ENCODE assay signal across 1 cellular context in the genomic region with DNA sequence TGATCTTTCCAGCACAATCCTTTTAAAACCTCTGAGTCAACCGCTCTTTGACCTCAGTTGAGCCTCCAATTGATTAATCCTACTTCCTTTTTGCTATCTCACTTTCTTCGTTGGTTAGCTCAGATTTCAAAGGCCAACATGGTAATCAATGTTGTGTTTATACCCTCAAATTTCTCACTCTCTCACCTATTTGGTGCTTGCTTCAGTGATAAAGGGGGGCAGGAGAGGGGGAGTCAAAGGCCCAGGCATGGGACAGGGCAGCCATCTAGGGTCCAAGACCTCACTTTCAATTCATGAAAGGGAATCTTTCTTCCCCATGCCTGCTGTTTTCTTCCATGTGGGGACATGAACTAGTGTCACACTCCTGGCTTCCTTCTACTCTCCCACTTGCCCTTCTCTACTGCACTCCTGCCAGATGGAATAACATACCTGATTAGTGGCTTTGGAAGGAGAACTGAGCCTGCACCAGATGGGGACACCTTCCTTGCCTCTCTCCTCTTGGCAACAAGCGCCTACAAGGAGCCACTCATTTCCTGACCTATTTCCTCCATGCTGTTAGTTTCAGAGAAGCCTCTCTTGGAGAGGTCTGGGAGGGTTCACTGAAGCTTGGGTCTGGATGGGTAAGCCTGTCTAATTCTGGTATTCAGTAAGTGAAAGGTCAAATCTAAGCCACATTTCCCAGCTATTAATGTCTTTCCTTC.
TF ChIP-seq lines count a peak whose summit lies in the region.

No MANE protein-coding gene starts in this region.

TF ChIP-seq in HepG2, 621 proteins besides CTCF, POLR2A, EP300 and RAD21 (continued from another document and continues in another):
- no peak for TF ChIP-seq ARNT (IDR thresholded peaks at IDR 0.05)
- no peak for TF ChIP-seq ATM (IDR thresholded peaks at IDR 0.05; ENCODE audit: borderline replicate concordance)
- TF ChIP-seq ZNF567 (CRISPR knock-in tag; IDR thresholded peaks at IDR 0.05; ENCODE audit: borderline replicate concordance) = no peak
- TF ChIP-seq ZNF274 (CRISPR knock-in tag; IDR thresholded peaks at IDR 0.05) = no peak
- peak; percentile 61; the same call in 1 of the 2 replicates for TF ChIP-seq HMG20A (CRISPR knock-in tag; IDR thresholded peaks at IDR 0.05; ENCODE audit: borderline replicate concordance)
- TF ChIP-seq ZNF839 (CRISPR knock-in tag; IDR thresholded peaks at IDR 0.05; ENCODE audit: borderline replicate concordance) = no peak
- TF ChIP-seq ZNF781 (CRISPR knock-in tag; IDR thresholded peaks at IDR 0.05; ENCODE audit: borderline replicate concordance, not compliant biosample characterization) = no peak
- no peak for TF ChIP-seq CEBPB (IDR thresholded peaks at IDR 0.05; ENCODE audit: borderline replicate concordance, low read depth, low read length)
- no peak for TF ChIP-seq REPIN1 (CRISPR knock-in tag; IDR thresholded peaks at IDR 0.05; ENCODE audit: borderline replicate concordance, low read depth)
- 0 out of 2 replicates have a peak, but pooled peaks have one; percentile 14 for TF ChIP-seq ZNF790 (CRISPR knock-in tag; IDR thresholded peaks at IDR 0.05; ENCODE audit: borderline replicate concordance)
- peak; percentile 50; the same call in 1 of the 2 replicates for TF ChIP-seq SPEN (CRISPR knock-in tag; IDR thresholded peaks at IDR 0.05; ENCODE audit: low read depth)
- no peak for TF ChIP-seq KLF16 (CRISPR knock-in tag; IDR thresholded peaks at IDR 0.05)
- no peak for TF ChIP-seq SP2 (CRISPR knock-in tag; IDR thresholded peaks at IDR 0.05)
- TF ChIP-seq, protein P1, sequence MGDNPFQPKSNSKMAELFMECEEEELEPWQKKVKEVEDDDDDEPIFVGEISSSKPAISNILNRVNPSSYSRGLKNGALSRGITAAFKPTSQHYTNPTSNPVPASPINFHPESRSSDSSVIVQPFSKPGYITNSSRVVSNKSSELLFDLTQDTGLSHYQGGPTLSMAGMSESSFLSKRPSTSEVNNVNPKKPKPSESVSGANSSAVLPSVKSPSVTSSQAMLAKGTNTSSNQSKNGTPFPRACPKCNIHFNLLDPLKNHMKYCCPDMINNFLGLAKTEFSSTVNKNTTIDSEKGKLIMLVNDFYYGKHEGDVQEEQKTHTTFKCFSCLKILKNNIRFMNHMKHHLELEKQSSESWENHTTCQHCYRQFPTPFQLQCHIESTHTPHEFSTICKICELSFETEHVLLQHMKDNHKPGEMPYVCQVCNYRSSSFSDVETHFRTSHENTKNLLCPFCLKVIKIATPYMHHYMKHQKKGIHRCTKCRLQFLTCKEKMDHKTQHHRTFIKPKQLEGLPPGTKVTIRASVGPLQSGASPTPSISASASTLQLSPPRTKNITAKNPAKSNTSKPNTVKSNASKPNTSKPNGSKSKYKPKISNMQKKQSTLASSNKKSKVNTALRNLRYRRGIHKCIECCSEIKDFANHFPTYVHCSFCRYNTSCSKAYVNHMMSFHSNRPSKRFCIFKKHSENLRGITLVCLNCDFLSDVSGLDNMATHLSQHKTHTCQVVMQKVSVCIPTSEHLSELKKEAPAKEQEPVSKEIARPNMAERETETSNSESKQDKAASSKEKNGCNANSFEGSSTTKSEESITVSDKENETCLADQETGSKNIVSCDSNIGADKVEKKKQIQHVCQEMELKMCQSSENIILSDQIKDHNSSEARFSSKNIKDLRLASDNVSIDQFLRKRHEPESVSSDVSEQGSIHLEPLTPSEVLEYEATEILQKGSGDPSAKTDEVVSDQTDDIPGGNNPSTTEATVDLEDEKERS (CRISPR knock-in tag; IDR thresholded peaks at IDR 0.05) = no peak; the same call in 1 of the 2 replicates
- no peak for TF ChIP-seq ZBTB40 (IDR thresholded peaks at IDR 0.05)
- no peak for TF ChIP-seq ZBTB40 (CRISPR knock-in tag; IDR thresholded peaks at IDR 0.05)
- TF ChIP-seq, protein P2, sequence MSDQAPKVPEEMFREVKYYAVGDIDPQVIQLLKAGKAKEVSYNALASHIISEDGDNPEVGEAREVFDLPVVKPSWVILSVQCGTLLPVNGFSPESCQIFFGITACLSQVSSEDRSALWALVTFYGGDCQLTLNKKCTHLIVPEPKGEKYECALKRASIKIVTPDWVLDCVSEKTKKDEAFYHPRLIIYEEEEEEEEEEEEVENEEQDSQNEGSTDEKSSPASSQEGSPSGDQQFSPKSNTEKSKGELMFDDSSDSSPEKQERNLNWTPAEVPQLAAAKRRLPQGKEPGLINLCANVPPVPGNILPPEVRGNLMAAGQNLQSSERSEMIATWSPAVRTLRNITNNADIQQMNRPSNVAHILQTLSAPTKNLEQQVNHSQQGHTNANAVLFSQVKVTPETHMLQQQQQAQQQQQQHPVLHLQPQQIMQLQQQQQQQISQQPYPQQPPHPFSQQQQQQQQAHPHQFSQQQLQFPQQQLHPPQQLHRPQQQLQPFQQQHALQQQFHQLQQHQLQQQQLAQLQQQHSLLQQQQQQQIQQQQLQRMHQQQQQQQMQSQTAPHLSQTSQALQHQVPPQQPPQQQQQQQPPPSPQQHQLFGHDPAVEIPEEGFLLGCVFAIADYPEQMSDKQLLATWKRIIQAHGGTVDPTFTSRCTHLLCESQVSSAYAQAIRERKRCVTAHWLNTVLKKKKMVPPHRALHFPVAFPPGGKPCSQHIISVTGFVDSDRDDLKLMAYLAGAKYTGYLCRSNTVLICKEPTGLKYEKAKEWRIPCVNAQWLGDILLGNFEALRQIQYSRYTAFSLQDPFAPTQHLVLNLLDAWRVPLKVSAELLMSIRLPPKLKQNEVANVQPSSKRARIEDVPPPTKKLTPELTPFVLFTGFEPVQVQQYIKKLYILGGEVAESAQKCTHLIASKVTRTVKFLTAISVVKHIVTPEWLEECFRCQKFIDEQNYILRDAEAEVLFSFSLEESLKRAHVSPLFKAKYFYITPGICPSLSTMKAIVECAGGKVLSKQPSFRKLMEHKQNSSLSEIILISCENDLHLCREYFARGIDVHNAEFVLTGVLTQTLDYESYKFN (CRISPR knock-in tag; conservative IDR thresholded peaks at IDR 0.05) = peak; percentile 96
- no peak for TF ChIP-seq ZNF562 (CRISPR knock-in tag; IDR thresholded peaks at IDR 0.05; ENCODE audit: borderline replicate concordance)
- 0 out of 2 replicates have a peak, but pooled peaks have one; percentile 47 for TF ChIP-seq ZNF337 (CRISPR knock-in tag; IDR thresholded peaks at IDR 0.05; ENCODE audit: borderline replicate concordance, low read depth)
- no peak for TF ChIP-seq AHR (CRISPR knock-in tag; IDR thresholded peaks at IDR 0.05)
- TF ChIP-seq TMF1 (CRISPR knock-in tag; IDR thresholded peaks at IDR 0.05; ENCODE audit: low read depth) = no peak
- TF ChIP-seq ZZZ3 (CRISPR knock-in tag; IDR thresholded peaks at IDR 0.05; ENCODE audit: borderline replicate concordance) = no peak
- peak; percentile 68; the same call in 1 of the 2 replicates for TF ChIP-seq FOXJ3 (CRISPR knock-in tag; IDR thresholded peaks at IDR 0.05; ENCODE audit: borderline replicate concordance)
- TF ChIP-seq ZNF20 (CRISPR knock-in tag; IDR thresholded peaks at IDR 0.05) = no peak
- TF ChIP-seq ZNF362 (CRISPR knock-in tag; IDR thresholded peaks at IDR 0.05; ENCODE audit: borderline replicate concordance) = no peak
- no peak for TF ChIP-seq ZNF282 (IDR thresholded peaks at IDR 0.05; ENCODE audit: partially characterized antibody)
- TF ChIP-seq CEBPG (CRISPR knock-in tag; IDR thresholded peaks at IDR 0.05) = peak; percentile 36; the same call in 1 of the 2 replicates
- no peak for TF ChIP-seq FOXA1 (IDR thresholded peaks at IDR 0.05)
- no peak; the same call in 1 of the 2 replicates for TF ChIP-seq FOXA1 (CRISPR knock-in tag; IDR thresholded peaks at IDR 0.05)
- TF ChIP-seq BRF2 (CRISPR knock-in tag; IDR thresholded peaks at IDR 0.05) = no peak
- TF ChIP-seq ZNF605 (CRISPR knock-in tag; IDR thresholded peaks at IDR 0.05) = no peak; the same call in 1 of the 2 replicates
- TF ChIP-seq, protein P3, sequence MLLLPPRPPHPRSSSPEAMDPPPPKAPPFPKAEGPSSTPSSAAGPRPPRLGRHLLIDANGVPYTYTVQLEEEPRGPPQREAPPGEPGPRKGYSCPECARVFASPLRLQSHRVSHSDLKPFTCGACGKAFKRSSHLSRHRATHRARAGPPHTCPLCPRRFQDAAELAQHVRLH (CRISPR knock-in tag; IDR thresholded peaks at IDR 0.05; ENCODE audit: borderline replicate concordance, low read depth) = 0 out of 2 replicates have a peak, but pooled peaks have one; percentile 28
- no peak for TF ChIP-seq MTA1 (CRISPR knock-in tag; IDR thresholded peaks at IDR 0.05; ENCODE audit: borderline replicate concordance)
- TF ChIP-seq NR3C1 (CRISPR knock-in tag; IDR thresholded peaks at IDR 0.05) = no peak
- TF ChIP-seq, protein P4, sequence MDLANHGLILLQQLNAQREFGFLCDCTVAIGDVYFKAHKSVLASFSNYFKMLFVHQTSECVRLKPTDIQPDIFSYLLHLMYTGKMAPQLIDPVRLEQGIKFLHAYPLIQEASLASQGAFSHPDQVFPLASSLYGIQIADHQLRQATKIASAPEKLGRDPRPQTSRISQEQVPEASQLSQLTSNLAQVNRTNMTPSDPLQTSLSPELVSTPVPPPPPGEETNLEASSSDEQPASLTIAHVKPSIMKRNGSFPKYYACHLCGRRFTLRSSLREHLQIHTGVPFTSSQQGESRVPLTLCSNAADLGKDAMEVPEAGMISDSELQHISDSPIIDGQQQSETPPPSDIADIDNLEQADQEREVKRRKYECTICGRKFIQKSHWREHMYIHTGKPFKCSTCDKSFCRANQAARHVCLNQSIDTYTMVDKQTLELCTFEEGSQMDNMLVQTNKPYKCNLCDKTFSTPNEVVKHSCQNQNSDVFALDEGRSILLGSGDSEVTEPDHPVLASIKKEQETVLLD (CRISPR knock-in tag; IDR thresholded peaks at IDR 0.05; ENCODE audit: low read depth) = no peak
